ENCODE assay signal across 8 cellular contexts in the genomic region with DNA sequence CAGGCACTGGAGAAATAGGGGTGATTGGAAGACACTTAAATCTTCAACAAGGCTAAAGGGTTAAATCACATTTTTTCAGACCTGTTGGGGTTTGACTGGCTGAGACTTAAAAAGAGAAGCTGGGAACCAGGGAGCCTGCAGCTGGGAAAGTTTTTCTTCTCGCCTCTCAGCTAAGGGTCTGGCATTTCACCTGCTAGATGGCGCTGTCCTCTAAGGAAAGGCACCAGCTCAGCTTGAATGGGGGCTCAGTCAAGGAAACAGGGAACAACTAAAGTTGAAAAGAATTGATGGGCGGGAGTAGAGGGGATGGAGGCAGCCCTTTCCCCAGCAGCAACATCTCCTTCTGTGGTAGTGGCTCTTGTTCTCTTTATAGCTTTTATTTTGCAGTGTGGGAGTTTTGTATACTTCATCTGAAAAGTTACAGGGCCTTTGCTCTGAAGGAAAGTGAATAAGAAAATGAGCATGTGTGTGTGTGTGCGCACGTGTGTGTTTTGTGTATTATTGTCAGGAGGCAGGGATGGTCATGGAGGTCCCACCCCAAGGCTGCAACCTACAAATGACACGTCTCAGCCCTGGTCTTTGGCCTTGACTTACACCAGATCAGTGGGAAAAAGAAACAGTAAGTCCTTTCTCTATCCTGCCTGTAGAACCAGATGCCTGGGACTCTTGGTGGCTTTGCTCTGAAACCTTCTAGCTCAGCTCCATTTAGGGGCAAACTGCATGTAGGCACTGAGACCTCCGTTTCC.
DNase-seq lines count a peak whose midpoint lies in the region; ATAC-seq, FAIRE-seq and TF ChIP-seq lines count a peak whose summit lies in the region.

No MANE protein-coding gene starts in this region.

- no peak overlapping the region for H3K9ac ChIP-seq in endothelial cell of umbilical vein (replicated peaks; ENCODE audit: extremely low read depth, insufficient read depth, low read length)

- no peaks in the 10 kb centered on the region for H3K4me1 Mint-ChIP-seq in activated CD8-positive, alpha-beta T cell treated with anti-CD3 and anti-CD28 coated beads, Interleukin-2, amount 10 ng/mL, durations not matched to agents 7 days and 5 days (ENCODE audit: low read depth)
- peaks cover 28% of the 10 kb centered on the region for H3K4me1 Mint-ChIP-seq in mesothelial cell of epicardium
- no peaks in the 10 kb centered on the region for H3K4me1 Mint-ChIP-seq in T-helper 2 cell treated with Interferon-gamma antibody and Interleukin-4, amounts not matched to agents 5 μg/mL and 100 μg/mL, for 36 hours (ENCODE audit: low read depth)

- BruUV-seq in endothelial cell of umbilical vein (replicated peaks; lab: Mats Ljungman, UMichigan), result no TSS peak

- no peak overlapping the region for H3K4me2 ChIP-seq in endothelial cell of umbilical vein (ENCODE audit: insufficient read depth, low read length)

- H3K9me3 Mint-ChIP-seq in activated CD8-positive, alpha-beta T cell treated with anti-CD3 and anti-CD28 coated beads, Interleukin-2, amount 10 ng/mL, durations not matched to agents 7 days and 5 days (ENCODE audit: insufficient read depth), result no peaks in the 10 kb centered on the region
- no peaks in the 10 kb centered on the region for H3K9me3 Mint-ChIP-seq in mesothelial cell of epicardium
- no peaks in the 10 kb centered on the region for H3K9me3 Mint-ChIP-seq in T-helper 2 cell treated with Interferon-gamma antibody and Interleukin-4, amounts not matched to agents 5 μg/mL and 100 μg/mL, for 36 hours

- H3K9me1 ChIP-seq in endothelial cell of umbilical vein (replicated peaks; ENCODE audit: control insufficient read depth, extremely low read depth, insufficient read depth, low read length), result no peaks in the 10 kb centered on the region

- TF ChIP-seq POLR2A in endothelial cell of umbilical vein (IDR thresholded peaks at IDR 0.05; ENCODE audit: low read depth, low read length), result no peak

- dilution Hi-C loops in endothelial cell of umbilical vein (cut with MboI; ENCODE audit: extremely low pct_ligation_motif_present, low sequenced_read_pairs), result no loop called here

- H3K9me3 ChIP-seq in endothelial cell of umbilical vein (replicated peaks; ENCODE audit: control insufficient read depth, insufficient read depth, low read length), result no peaks in the 10 kb centered on the region

- no peak overlapping the region for H3K4me3 Mint-ChIP-seq in activated CD8-positive, alpha-beta T cell treated with anti-CD3 and anti-CD28 coated beads, Interleukin-2, amount 10 ng/mL, durations not matched to agents 7 days and 5 days
- H3K4me3 Mint-ChIP-seq in mesothelial cell of epicardium, result no peak overlapping the region
- H3K4me3 Mint-ChIP-seq in T-helper 2 cell treated with Interferon-gamma antibody and Interleukin-4, amounts not matched to agents 5 μg/mL and 100 μg/mL, for 36 hours, result no peak overlapping the region

- H2AFZ ChIP-seq in endothelial cell of umbilical vein (ENCODE audit: low read depth, low read length), result no peak overlapping the region

- CTCF ChIA-PET in activated CD8-positive, alpha-beta T cell treated with anti-CD3 and anti-CD28 coated beads, Interleukin-2, amount 10 ng/mL, durations not matched to agents 7 days and 5 days (lab: Charles Lee), result interaction anchor here (0.6 to 2.6 kb wide), 25 partner anchors 9 to 982 kb away, joined by 3 to 55 read pairs (median 3); no protein-coding TSS in a partner anchor
- CTCF ChIA-PET in endothelial cell of umbilical vein (lab: Charles Lee), result interaction anchor here (0.6 to 9.7 kb wide), 51 partner anchors 13 to 1040 kb away, joined by 3 to 266 read pairs (median 4); a partner anchor contains a TSS

- H3K36me3 Mint-ChIP-seq in activated CD8-positive, alpha-beta T cell treated with anti-CD3 and anti-CD28 coated beads, Interleukin-2, amount 10 ng/mL, durations not matched to agents 7 days and 5 days (ENCODE audit: low read depth), result no peaks in the 10 kb centered on the region
- H3K36me3 Mint-ChIP-seq in mesothelial cell of epicardium, result no peaks in the 10 kb centered on the region
- no peaks in the 10 kb centered on the region for H3K36me3 Mint-ChIP-seq in T-helper 2 cell treated with Interferon-gamma antibody and Interleukin-4, amounts not matched to agents 5 μg/mL and 100 μg/mL, for 36 hours (ENCODE audit: low read depth)

- H4K20me1 ChIP-seq in endothelial cell of umbilical vein (replicated peaks; ENCODE audit: control insufficient read depth, extremely low read depth, insufficient read depth, low read length), result no peaks in the 10 kb centered on the region

- TF ChIP-seq CTCF in endothelial cell of umbilical vein (IDR thresholded peaks at IDR 0.05; ENCODE audit: extremely low read depth in 1 of 2, insufficient read depth in 1 of 2, low read depth in 1 of 2, low read length in 2 of 2), result peak; percentile 69 to 80
- peak; percentile 44 for TF ChIP-seq CTCF in mesothelial cell of epicardium (IDR thresholded peaks at IDR 0.05; ENCODE audit: unreplicated experiment)

- H3K27me3 ChIP-seq in H7 (ENCODE audit: control insufficient read depth, insufficient read depth, low read length) (no peaks in the 10 kb centered on the region), endothelial cell of umbilical vein (ENCODE audit: control insufficient read depth in 2 of 2, insufficient read depth in 2 of 2, low read length in 2 of 2) (peaks cover 0 to 2% of the 10 kb centered on the region in 2 experiments)

- peak; percentile 92 for DNase-seq in DMS 273 (lab: John Stamatoyannopoulos, UW; ENCODE audit: unreplicated experiment)
- DNase-seq in H7, result peak; percentile 81
- DNase-seq in NCI-H460 (ENCODE audit: extremely low read depth, low read depth), result peak; percentile 55
- DNase-seq in activated CD8-positive, alpha-beta T cell treated with anti-CD3 and anti-CD28 coated beads, Interleukin-2, amount 10 ng/mL, durations not matched to agents 7 days and 5 days, result peak; percentile 69
- DNase-seq in endothelial cell of umbilical vein (ENCODE audit: low read depth, low spot score), result peak; percentile 72
- peak; percentile 37 to 79 for DNase-seq in mesothelial cell of epicardium (ENCODE audit: low spot score in 2 of 2, unreplicated experiment in 2 of 2)
- DNase-seq in stimulated activated CD8-positive, alpha-beta memory T cell treated with anti-CD3 and anti-CD28 coated beads, Interleukin-7, amount 100 ng/mL, for 48 hours (ENCODE audit: extremely low read depth in 1 of 2, low read depth in 1 of 2), result peak; percentile 4 to 7
- no peak for DNase-seq in T-helper 2 cell treated with Interferon-gamma antibody and Interleukin-4, amounts not matched to agents 5 μg/mL and 100 μg/mL, for 36 hours (ENCODE audit: low spot score)

- H3K27ac ChIP-seq in endothelial cell of umbilical vein (ENCODE audit: insufficient read depth, low read depth, low read length), result no peak overlapping the region

- H3K79me2 ChIP-seq in endothelial cell of umbilical vein (ENCODE audit: control insufficient read depth, insufficient read depth, low read length), result no peaks in the 10 kb centered on the region

- H3K36me3 ChIP-seq in H7 (replicated peaks; ENCODE audit: control insufficient read depth, insufficient read depth, low read length) (no peaks in the 10 kb centered on the region), endothelial cell of umbilical vein (ENCODE audit: control insufficient read depth in 2 of 2, extremely low read depth in 1 of 2, insufficient read depth in 2 of 2, low read length in 2 of 2) (no peaks in the 10 kb centered on the region)

- H3K27ac Mint-ChIP-seq in activated CD8-positive, alpha-beta T cell treated with anti-CD3 and anti-CD28 coated beads, Interleukin-2, amount 10 ng/mL, durations not matched to agents 7 days and 5 days, result no peak overlapping the region
- no peak overlapping the region for H3K27ac Mint-ChIP-seq in mesothelial cell of epicardium
- H3K27ac Mint-ChIP-seq in T-helper 2 cell treated with Interferon-gamma antibody and Interleukin-4, amounts not matched to agents 5 μg/mL and 100 μg/mL, for 36 hours, result no peak overlapping the region

- H3K27me3 Mint-ChIP-seq in activated CD8-positive, alpha-beta T cell treated with anti-CD3 and anti-CD28 coated beads, Interleukin-2, amount 10 ng/mL, durations not matched to agents 7 days and 5 days (ENCODE audit: low read depth), result no peaks in the 10 kb centered on the region
- peaks cover 6% of the 10 kb centered on the region for H3K27me3 Mint-ChIP-seq in mesothelial cell of epicardium (ENCODE audit: low read depth)
- peaks cover 2% of the 10 kb centered on the region for H3K27me3 Mint-ChIP-seq in T-helper 2 cell treated with Interferon-gamma antibody and Interleukin-4, amounts not matched to agents 5 μg/mL and 100 μg/mL, for 36 hours (ENCODE audit: low read depth)

- H3K4me3 ChIP-seq in H7 (ENCODE audit: insufficient read depth, low read depth, low read length), result no peak overlapping the region
- H3K4me3 ChIP-seq in endothelial cell of umbilical vein (replicated peaks in 1 of 3; ENCODE audit: insufficient read depth in 1 of 3, low read depth in 1 of 3, low read length in 3 of 3), result no peak overlapping the region

- ATAC-seq in activated CD8-positive, alpha-beta T cell treated with anti-CD3 and anti-CD28 coated beads, Interleukin-2, amount 10 ng/mL, durations not matched to agents 7 days and 5 days, result peak; percentile 64

- peak; percentile 88 for FAIRE-seq in endothelial cell of umbilical vein (lab: Jason Lieb, UNC)

- intact Hi-C loops in endothelial cell of umbilical vein (cut with micrococcal nuclease), result loop anchor here (1.0 to 5.0 kb wide), 8 partner anchors 100 to 958 kb away; no protein-coding TSS in a partner anchor

- POLR2A ChIA-PET in activated CD8-positive, alpha-beta T cell treated with anti-CD3 and anti-CD28 coated beads, Interleukin-2, amount 10 ng/mL, durations not matched to agents 7 days and 5 days (lab: Charles Lee), result no interaction called here
- POLR2A ChIA-PET in endothelial cell of umbilical vein (lab: Charles Lee), result interaction anchor here (0.6 to 0.9 kb wide), 2 partner anchors 191 to 932 kb away, joined by 3 to 5 read pairs; no protein-coding TSS in a partner anchor

- no peaks in the 10 kb centered on the region for H3K4me1 ChIP-seq in endothelial cell of umbilical vein (ENCODE audit: control insufficient read depth, extremely low read depth, insufficient read depth, low read length)

TF ChIP-seq in endothelial cell of umbilical vein, 7 proteins besides CTCF, POLR2A, EP300 and RAD21:
- TF ChIP-seq GATA2 (IDR thresholded peaks at IDR 0.05; ENCODE audit: insufficient read depth, insufficient read length, low read depth, low read length), result no peak
- TF ChIP-seq POLR2AphosphoS5 (IDR thresholded peaks at IDR 0.05; ENCODE audit: insufficient read depth, low read depth, low read length), result no peak
- TF ChIP-seq FOS (IDR thresholded peaks at IDR 0.05; ENCODE audit: borderline replicate concordance, insufficient read depth, low read length), result no peak
